In the genomic region with DNA sequence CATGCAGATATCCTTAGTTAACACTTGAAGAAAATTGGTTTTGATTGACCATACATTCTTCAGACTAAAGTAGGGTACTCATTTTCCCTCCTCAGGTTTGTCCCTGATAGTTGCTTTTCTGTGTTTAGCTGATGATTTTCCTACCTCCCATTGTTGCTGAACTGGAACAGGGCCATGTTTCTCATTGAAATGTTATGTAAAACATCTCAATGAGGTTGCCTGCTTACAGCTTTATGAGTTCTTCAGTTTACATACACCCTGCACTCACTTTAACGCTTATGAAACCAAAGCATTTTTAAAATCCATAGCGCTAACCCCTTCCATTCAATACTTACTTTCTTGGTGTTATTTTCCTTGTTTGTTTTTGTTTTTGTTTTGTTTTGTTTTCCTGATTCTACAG, we compare ENCODE assay signal across 14 cellular contexts.
DNase-seq lines count a peak whose midpoint lies in the region; ATAC-seq and TF ChIP-seq lines count a peak whose summit lies in the region.
"Had no signal": no experiment of that assay in that cellular context is flagged by ENCODE, and none has a peak within 500 bp of the region (broad histone marks: within the 10 kb centered on the region; RNA-seq: fewer than 3 reads in every experiment).

No MANE protein-coding gene starts in this region.

- WGBS in esophagus muscularis mucosa, result 55% methylated on average over 2 of the region's 2 CpGs

- intact Hi-C loops in lower lobe of right lung (cut with DNase I), result no loop called here
- intact Hi-C loops in CD4-positive, alpha-beta memory T cell (cut with micrococcal nuclease), result no loop called here
- intact Hi-C loops in esophagus muscularis mucosa (cut with DNase I), result no loop called here

- peaks cover 4 to 11% (median 10%) of the 10 kb centered on the region in 4 donors for H3K4me1 Mint-ChIP-seq in CD4-positive, alpha-beta memory T cell
- H3K4me1 Mint-ChIP-seq: stimulated activated memory B cell treated with anti-CD40 and anti-IgM and Interleukin-4, amounts not matched to agents 10 μg/mL and 1 μg/mL and 100 μg/mL, for 72 hours had no signal

- no peak overlapping the region for H3K4me3 ChIP-seq in HUES48 (ENCODE audit: low read depth, low read length)
- H3K4me3 ChIP-seq in cardiac fibroblast (replicated peaks in 1 of 2; ENCODE audit: low read depth in 2 of 2, low read length in 2 of 2), result no peak overlapping the region
- no peak overlapping the region for H3K4me3 ChIP-seq in lower lobe of right lung
- no peak overlapping the region for H3K4me3 ChIP-seq in CD4-positive, alpha-beta memory T cell (ENCODE audit: low read length in 2 of 2)
- H3K4me3 ChIP-seq in esophagus muscularis mucosa, result no peak overlapping the region
- H3K4me3 ChIP-seq: adrenal gland had no signal

- TF ChIP-seq CTCF in cardiac fibroblast (IDR thresholded peaks at IDR 0.05; ENCODE audit: low read depth, low read length), result no peak
- TF ChIP-seq CTCF in lower lobe of right lung (IDR thresholded peaks at IDR 0.05), result no peak
- TF ChIP-seq CTCF in esophagus muscularis mucosa (IDR thresholded peaks at IDR 0.05), result no peak

- DNase-seq in Ammon's horn (ENCODE audit: low spot score) (peak; percentile 22), cardiac fibroblast (ENCODE audit: low read depth in 2 of 2) (peak; percentile 80 to 88), lower lobe of right lung (no peak), esophagus muscularis mucosa (ENCODE audit: extremely low spot score) (no peak)
- DNase-seq in CD4-positive, alpha-beta memory T cell, result no peak
- DNase-seq: activated CD4-positive, alpha-beta T cell treated with anti-CD3 and anti-CD28 coated beads, Interleukin-2, amount 50 U/mL, for 4 hours; adrenal gland; DMS53; NCI-H1694 treated with DMSO at 0.1 percent for 48 hours; SIG-M5 had no signal

- no peaks in the 10 kb centered on the region for H3K27me3 Mint-ChIP-seq in CD4-positive, alpha-beta memory T cell
- H3K27me3 Mint-ChIP-seq: stimulated activated memory B cell treated with anti-CD40 and anti-IgM and Interleukin-4, amounts not matched to agents 10 μg/mL and 1 μg/mL and 100 μg/mL, for 72 hours had no signal

- POLR2A ChIA-PET in CD4-positive, alpha-beta memory T cell (lab: Charles Lee; ENCODE audit: partially characterized antibody), result no interaction called here

- ATAC-seq in lower lobe of right lung, result peak in 1 of 2 donors; percentile 73
- no peak for ATAC-seq in HG03571 (IDR thresholded peaks at IDR 0.05; ENCODE audit: unreplicated experiment)
- ATAC-seq in HG03095 (IDR thresholded peaks at IDR 0.05; ENCODE audit: unreplicated experiment), result no peak
- ATAC-seq: stimulated activated memory B cell treated with anti-CD40 and anti-IgM and Interleukin-4, amounts not matched to agents 10 μg/mL and 1 μg/mL and 100 μg/mL, for 72 hours had no signal

- H3K4me1 ChIP-seq in HUES48 (ENCODE audit: control insufficient read depth, insufficient read depth, low read length), result peaks cover 48% of the 10 kb centered on the region
- peaks cover 57% of the 10 kb centered on the region for H3K4me1 ChIP-seq in lower lobe of right lung
- H3K4me1 ChIP-seq in CD4-positive, alpha-beta memory T cell (ENCODE audit: insufficient read depth, low read length), result peaks cover 6% of the 10 kb centered on the region
- peaks cover 52 to 62% (median 60%) of the 10 kb centered on the region in 4 donors for H3K4me1 ChIP-seq in esophagus muscularis mucosa

- no peak overlapping the region for H3K27ac Mint-ChIP-seq in CD4-positive, alpha-beta memory T cell
- H3K27ac Mint-ChIP-seq: stimulated activated memory B cell treated with anti-CD40 and anti-IgM and Interleukin-4, amounts not matched to agents 10 μg/mL and 1 μg/mL and 100 μg/mL, for 72 hours had no signal

- H3K9me3 Mint-ChIP-seq in CD4-positive, alpha-beta memory T cell, result peaks cover 0 to 2% (median 0%) of the 10 kb centered on the region in 8 donors
- H3K9me3 Mint-ChIP-seq: stimulated activated memory B cell treated with anti-CD40 and anti-IgM and Interleukin-4, amounts not matched to agents 10 μg/mL and 1 μg/mL and 100 μg/mL, for 72 hours had no signal

- CTCF ChIA-PET in CD4-positive, alpha-beta memory T cell (lab: Charles Lee; ENCODE audit: partially characterized antibody), result no interaction called here

- H3K27me3 ChIP-seq in HUES48 (ENCODE audit: control insufficient read depth, insufficient read depth, low read length) (no peaks in the 10 kb centered on the region), lower lobe of right lung (ENCODE audit: low read depth) (no peaks in the 10 kb centered on the region), esophagus muscularis mucosa (no peaks in the 10 kb centered on the region)
- H3K27me3 ChIP-seq in CD4-positive, alpha-beta memory T cell (ENCODE audit: insufficient read depth, low read length), result no peaks in the 10 kb centered on the region
- H3K27me3 ChIP-seq: adrenal gland had no signal

- peak overlapping the region; percentile 79 for H3K27ac ChIP-seq in HUES48 (ENCODE audit: low read depth, low read length)
- H3K27ac ChIP-seq in lower lobe of right lung, result peak overlapping the region; percentile 42
- H3K27ac ChIP-seq in CD4-positive, alpha-beta memory T cell (ENCODE audit: low read depth, low read length), result no peak overlapping the region
- H3K27ac ChIP-seq in esophagus muscularis mucosa (replicated peaks in 1 of 4), result peak overlapping the region in 1 of 4 donors; percentile 49
- H3K27ac ChIP-seq: adrenal gland had no signal

- peaks cover 61 to 69% of the 10 kb centered on the region in 2 donors for H3K36me3 Mint-ChIP-seq in CD4-positive, alpha-beta memory T cell

- H3K36me3 ChIP-seq in HUES48 (ENCODE audit: control insufficient read depth, insufficient read depth, low read length) (peaks cover 58% of the 10 kb centered on the region), lower lobe of right lung (peaks cover 51% of the 10 kb centered on the region), esophagus muscularis mucosa (peaks cover 4 to 51% (median 38%) of the 10 kb centered on the region in 4 donors)
- H3K36me3 ChIP-seq in CD4-positive, alpha-beta memory T cell (ENCODE audit: insufficient read depth, low read length), result peaks cover 30% of the 10 kb centered on the region

- TF ChIP-seq POLR2A in esophagus muscularis mucosa (IDR thresholded peaks at IDR 0.05; ENCODE audit: low read depth), result no peak

- TF ChIP-seq EP300 in esophagus muscularis mucosa (IDR thresholded peaks at IDR 0.05), result no peak

- H3K9me3 ChIP-seq in HUES48 (ENCODE audit: control insufficient read depth, insufficient read depth, low read length) (no peaks in the 10 kb centered on the region), lower lobe of right lung (no peaks in the 10 kb centered on the region), esophagus muscularis mucosa (no peaks in the 10 kb centered on the region)
- H3K9me3 ChIP-seq in CD4-positive, alpha-beta memory T cell (ENCODE audit: control insufficient read depth in 1 of 2, low read length in 2 of 2), result no peaks in the 10 kb centered on the region
- H3K9me3 ChIP-seq: adrenal gland had no signal

- H3K4me3 Mint-ChIP-seq in CD4-positive, alpha-beta memory T cell, result no peak overlapping the region
- H3K4me3 Mint-ChIP-seq: stimulated activated memory B cell treated with anti-CD40 and anti-IgM and Interleukin-4, amounts not matched to agents 10 μg/mL and 1 μg/mL and 100 μg/mL, for 72 hours had no signal

- H3K9ac ChIP-seq in HUES48 (ENCODE audit: low read depth, low read length), result no peak overlapping the region

Comparison
In these comparisons a context has a peak if more than half of its experiments do, and no peak if none do; other contexts are left out.
1. DNase-seq: peak in Ammon's horn (single experiment) and cardiac fibroblast (2 of 2); none in lower lobe of right lung (single experiment), CD4-positive, alpha-beta memory T cell (0 of 5) and esophagus muscularis mucosa (single experiment).